Comparison of ENCODE assay signal across 8 cellular contexts in the genomic region with DNA sequence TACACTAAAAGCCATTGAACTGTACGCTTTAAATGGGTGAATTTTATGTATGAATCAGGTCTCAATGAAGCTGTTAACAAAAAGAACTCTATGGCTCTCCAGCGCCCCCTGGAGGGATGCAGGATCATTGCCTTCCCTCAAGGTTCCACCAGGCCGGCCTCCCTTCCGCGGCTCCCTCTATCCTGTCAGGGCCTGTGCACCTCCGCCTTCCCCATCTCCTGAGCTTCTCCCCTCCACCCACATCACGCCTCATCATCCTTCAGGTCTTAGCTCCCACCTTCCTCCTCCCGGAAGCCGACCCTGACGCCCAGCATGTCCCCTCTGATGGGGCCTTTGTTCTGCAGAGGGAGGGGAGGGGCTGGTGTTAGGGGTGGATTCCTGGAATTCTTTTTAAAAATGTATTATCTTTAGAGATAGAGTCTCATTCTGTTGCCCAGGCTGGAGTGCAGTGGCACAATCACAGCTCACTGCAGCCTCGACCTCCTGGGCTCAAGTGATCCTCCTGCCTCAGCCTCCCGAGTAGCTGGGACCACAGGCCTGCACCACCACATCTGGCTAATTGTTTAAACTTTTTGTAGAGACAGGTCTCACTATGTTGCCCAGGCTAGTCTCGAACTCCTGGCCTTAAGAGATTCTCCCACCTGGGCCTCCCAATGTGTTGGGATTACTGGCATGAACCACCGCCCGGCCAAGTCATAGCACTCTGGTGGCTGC. TPM values are rescaled to one million over a fixed set of nuclear protein-coding genes. Genes with fewer than 3 reads are reported as not detected.
A peak's percentile ranks its signal among the peaks of the same experiment; 100 is the strongest.
DNase-seq lines count a peak whose midpoint lies in the region; ATAC-seq and TF ChIP-seq lines count a peak whose summit lies in the region.

No MANE protein-coding gene starts in this region.

- DNase-seq in ELF-1 (ENCODE audit: low read depth, low spot score) (peak; percentile 93), left cardiac atrium (peak; percentile 75), renal cortical epithelial cell (ENCODE audit: low read depth) (peak; percentile 50)
- peak; percentile 85 for DNase-seq in activated naive CD8-positive, alpha-beta T cell treated with anti-CD3 and anti-CD28 coated beads, Interleukin-2, amount 10 ng/mL, durations not matched to agents 7 days and 5 days

- H3K27ac ChIP-seq in SU-DHL-6 (ENCODE audit: low read depth, low read length): no peak overlapping the region

- ATAC-seq in activated naive CD8-positive, alpha-beta T cell treated with anti-CD3 and anti-CD28 coated beads, Interleukin-2, amount 10 ng/mL, durations not matched to agents 7 days and 5 days (ENCODE audit: low read depth): peak; percentile 79
- ATAC-seq in left cardiac atrium: peak; percentile 57 to 78
- ATAC-seq in HG03457 (IDR thresholded peaks at IDR 0.05; ENCODE audit: unreplicated experiment): no peak
- no peak for ATAC-seq in HG03045 (IDR thresholded peaks at IDR 0.05; ENCODE audit: unreplicated experiment)

- H3K4me1 ChIP-seq in Loucy (ENCODE audit: insufficient read depth, low read length, poor library complexity, severe bottlenecking): no peaks in the 10 kb centered on the region

- no peaks in the 10 kb centered on the region for H3K36me3 ChIP-seq in Loucy (ENCODE audit: insufficient read depth, low read length)
- H3K36me3 ChIP-seq in SU-DHL-6 (ENCODE audit: low read length): no peaks in the 10 kb centered on the region

- H3K4me2 ChIP-seq in Loucy (ENCODE audit: low read depth, low read length, poor library complexity, severe bottlenecking) (no peak overlapping the region), SU-DHL-6 (ENCODE audit: low read depth, low read length, poor library complexity, severe bottlenecking) (no peak overlapping the region)

- H3K27me3 ChIP-seq in Loucy (ENCODE audit: insufficient read depth, low read length, poor library complexity, severe bottlenecking): no peaks in the 10 kb centered on the region
- H3K27me3 ChIP-seq in SU-DHL-6 (ENCODE audit: low read length): no peaks in the 10 kb centered on the region

- intact Hi-C loops in left cardiac atrium (cut with DNase I): loop anchor here (2.0 to 5.0 kb wide), 2 partner anchors 94 to 95 kb away; no protein-coding TSS in a partner anchor

- no peaks in the 10 kb centered on the region for H3K36me3 Mint-ChIP-seq in activated naive CD8-positive, alpha-beta T cell treated with anti-CD3 and anti-CD28 coated beads, Interleukin-2, amount 10 ng/mL, durations not matched to agents 7 days and 5 days

- H3K27ac Mint-ChIP-seq in activated naive CD8-positive, alpha-beta T cell treated with anti-CD3 and anti-CD28 coated beads, Interleukin-2, amount 10 ng/mL, durations not matched to agents 7 days and 5 days: no peak overlapping the region

- H3K9me3 ChIP-seq in Loucy (ENCODE audit: insufficient read depth, low read depth, low read length): no peaks in the 10 kb centered on the region
- H3K9me3 ChIP-seq in SU-DHL-6 (ENCODE audit: insufficient read depth, low read length): no peaks in the 10 kb centered on the region

- no peaks in the 10 kb centered on the region for H3K9me2 ChIP-seq in Loucy (replicated peaks; ENCODE audit: low read depth, low read length)
- no peaks in the 10 kb centered on the region for H3K9me2 ChIP-seq in SU-DHL-6 (replicated peaks; ENCODE audit: insufficient read depth, low read length)

- POLR2A ChIA-PET in activated naive CD8-positive, alpha-beta T cell treated with anti-CD3 and anti-CD28 coated beads, Interleukin-2, amount 10 ng/mL, durations not matched to agents 7 days and 5 days (lab: Charles Lee): interaction anchor here (0.6 to 1.0 kb wide), 2 partner anchors 113 to 209 kb away, joined by 3 to 5 read pairs; no protein-coding TSS in a partner anchor

- H3K4me3 Mint-ChIP-seq in activated naive CD8-positive, alpha-beta T cell treated with anti-CD3 and anti-CD28 coated beads, Interleukin-2, amount 10 ng/mL, durations not matched to agents 7 days and 5 days: no peak overlapping the region

- H3K4me3 ChIP-seq in Loucy (ENCODE audit: low read length, poor library complexity, severe bottlenecking): no peak overlapping the region
- H3K4me3 ChIP-seq in SU-DHL-6 (ENCODE audit: insufficient read depth, low read length, poor library complexity, severe bottlenecking): no peak overlapping the region

- no peaks in the 10 kb centered on the region for H3F3A ChIP-seq in Loucy (ENCODE audit: low read depth)
- H3F3A ChIP-seq in SU-DHL-6 (ENCODE audit: insufficient read depth): no peaks in the 10 kb centered on the region

- no peaks in the 10 kb centered on the region for H3K9me3 Mint-ChIP-seq in activated naive CD8-positive, alpha-beta T cell treated with anti-CD3 and anti-CD28 coated beads, Interleukin-2, amount 10 ng/mL, durations not matched to agents 7 days and 5 days

- peaks cover 18% of the 10 kb centered on the region for H3K27me3 Mint-ChIP-seq in activated naive CD8-positive, alpha-beta T cell treated with anti-CD3 and anti-CD28 coated beads, Interleukin-2, amount 10 ng/mL, durations not matched to agents 7 days and 5 days

- TF ChIP-seq CTCF in Loucy (conservative IDR thresholded peaks at IDR 0.05; ENCODE audit: low read length): peak; percentile 87
- TF ChIP-seq CTCF in SU-DHL-6 (IDR thresholded peaks at IDR 0.05; ENCODE audit: insufficient read depth, low read length, poor library complexity, severe bottlenecking): peak; percentile 82

- no peak overlapping the region for H3K9ac ChIP-seq in Loucy (ENCODE audit: low read depth, low read length, poor library complexity, severe bottlenecking)
- no peak overlapping the region for H3K9ac ChIP-seq in SU-DHL-6 (ENCODE audit: low read length)

- H2AFZ ChIP-seq in Loucy (ENCODE audit: low read length) (no peak overlapping the region), SU-DHL-6 (ENCODE audit: low read depth, low read length, severe bottlenecking) (no peak overlapping the region)

- no peaks in the 10 kb centered on the region for H4K20me1 ChIP-seq in Loucy (ENCODE audit: insufficient read depth, low read length, poor library complexity, severe bottlenecking)
- H4K20me1 ChIP-seq in SU-DHL-6 (ENCODE audit: low read depth, low read length): no peaks in the 10 kb centered on the region

- H3K4me1 Mint-ChIP-seq in activated naive CD8-positive, alpha-beta T cell treated with anti-CD3 and anti-CD28 coated beads, Interleukin-2, amount 10 ng/mL, durations not matched to agents 7 days and 5 days: peaks cover 2% of the 10 kb centered on the region

- H3K79me2 ChIP-seq in Loucy (ENCODE audit: insufficient read depth, low read length) (no peaks in the 10 kb centered on the region), SU-DHL-6 (ENCODE audit: insufficient read depth, low read length) (no peaks in the 10 kb centered on the region)

RNA-seq across cellular contexts. Expression of a gene that starts 27.7 kb away (rescaled TPM):
- under 1 TPM in 1 of 2 experiments, not detected in 1; 0.68 TPM for total RNA-seq in activated naive CD8-positive, alpha-beta T cell treated with anti-CD3 and anti-CD28 coated beads, Interleukin-2, amount 10 ng/mL, durations not matched to agents 7 days and 5 days
- 1 to 10 TPM; 5.6 to 7.0 TPM for total RNA-seq in left cardiac atrium
- total RNA-seq in renal cortical epithelial cell: 3.6 and 9.1 TPM in 2 replicates

RNA-seq across cellular contexts. Expression of a gene that starts 42.6 kb away (rescaled TPM):
- total RNA-seq in activated naive CD8-positive, alpha-beta T cell treated with anti-CD3 and anti-CD28 coated beads, Interleukin-2, amount 10 ng/mL, durations not matched to agents 7 days and 5 days: 10 to 100 TPM; 13.3 to 15.3 TPM
- total RNA-seq in left cardiac atrium (1 to 10 TPM; 5.9 to 6.8 TPM), renal cortical epithelial cell (7.1 and 13.4 TPM in 2 replicates)

RNA-seq across cellular contexts. Expression of a gene that starts 59.7 kb away (rescaled TPM):
- total RNA-seq in activated naive CD8-positive, alpha-beta T cell treated with anti-CD3 and anti-CD28 coated beads, Interleukin-2, amount 10 ng/mL, durations not matched to agents 7 days and 5 days: under 1 TPM; 0.72 to 0.85 TPM
- 1 to 10 TPM in 1 of 2 donors, under 1 TPM in 1; 0.81 to 2.4 TPM for total RNA-seq in left cardiac atrium
- total RNA-seq in renal cortical epithelial cell: 0.30 TPM in 1 of 2 replicates, not detected in the other

Comparison
In these comparisons a context has a peak if more than half of its experiments do, and no peak if none do; other contexts are left out.
1. ATAC-seq: peak in activated naive CD8-positive, alpha-beta T cell treated with anti-CD3 and anti-CD28 coated beads, Interleukin-2, amount 10 ng/mL, durations not matched to agents 7 days and 5 days (single experiment) and left cardiac atrium (2 of 2); none in HG03457 (single experiment) and HG03045 (single experiment).
2. Peak in every context shown above with its lines, with median percentiles within 50 percentile points of each other: DNase-seq.